Comparison of ENCODE assay signal across 23 cellular contexts in genomic region chr7:85407401-85407800, GRCh38.
"Had no signal": no experiment of that assay in that cellular context is flagged by ENCODE, and none has a peak within 500 bp of the region (broad histone marks: within the 10 kb centered on the region; RNA-seq: fewer than 3 reads in every experiment).

No MANE protein-coding gene starts in this region.

- H3K4me3 Mint-ChIP-seq: immature natural killer cell, mesothelial cell of epicardium, naive B cell had no signal

- H3K79me2 ChIP-seq: hepatocyte had no signal

- H3K27ac Mint-ChIP-seq: immature natural killer cell, mesothelial cell of epicardium, naive B cell had no signal

- H2AFZ ChIP-seq: hepatocyte had no signal

- H3K9me3 ChIP-seq: esophagus muscularis mucosa, gastroesophageal sphincter, left lung, lower lobe of right lung, mucosa of descending colon had no signal

- H3K9me3 Mint-ChIP-seq: naive B cell had no signal

- H3K4me3 ChIP-seq: coronary artery, dorsolateral prefrontal cortex, esophagus muscularis mucosa, gastroesophageal sphincter, heart left ventricle, hepatocyte, left lung, lower lobe of right lung, mucosa of descending colon had no signal

- H3K27ac ChIP-seq: coronary artery, dorsolateral prefrontal cortex, esophagus muscularis mucosa, foreskin keratinocyte, gastroesophageal sphincter, heart left ventricle, hepatocyte, left lung, lower lobe of right lung had no signal

- H3K4me2 ChIP-seq: hepatocyte had no signal

- H3K36me3 ChIP-seq: esophagus muscularis mucosa, gastroesophageal sphincter, heart left ventricle, left lung, lower lobe of right lung had no signal

- H3K4me1 ChIP-seq: esophagus muscularis mucosa, foreskin keratinocyte, gastroesophageal sphincter, heart left ventricle, left lung, lower lobe of right lung had no signal

- H3K4me1 Mint-ChIP-seq: immature natural killer cell had no signal

- H3K27me3 ChIP-seq: dorsolateral prefrontal cortex, esophagus muscularis mucosa, foreskin keratinocyte, gastroesophageal sphincter, heart left ventricle, hepatocyte, left lung had no signal

- ATAC-seq: foreskin keratinocyte, gastroesophageal sphincter, heart left ventricle, left colon, left lung, left ventricle myocardium superior, lower lobe of right lung, mucosa of descending colon had no signal

- H3K36me3 Mint-ChIP-seq: immature natural killer cell, naive B cell had no signal

- DNase-seq: dermis blood vessel endothelial cell; dorsolateral prefrontal cortex; effector CD4-positive, alpha-beta T cell; effector memory CD4-positive, alpha-beta T cell; foreskin keratinocyte; heart left ventricle; hypothalamus; immature natural killer cell; islet precursor cell; kidney; kidney glomerular epithelial cell; left colon; left lung; left ventricle myocardium superior; lower lobe of right lung; mesenchymal stem cell; mucosa of descending colon; naive B cell had no signal
